In genomic region chr3:168091961-168092360, GRCh38 we compare ENCODE assay signal across 17 cellular contexts. TPM values are rescaled to one million over a fixed set of nuclear protein-coding genes. Genes with fewer than 3 reads are reported as not detected.
DNase-seq lines count a peak whose midpoint lies in the region; ATAC-seq and TF ChIP-seq lines count a peak whose summit lies in the region.
"Had no signal": no experiment of that assay in that cellular context is flagged by ENCODE, and none has a peak within 500 bp of the region (broad histone marks: within the 10 kb centered on the region; RNA-seq: fewer than 3 reads in every experiment).

No MANE protein-coding gene starts in this region.

- peak overlapping the region; percentile 79; the same call in 1 of the 2 replicates for H3K4me3 ChIP-seq in ACC112 (ENCODE audit: low read depth, low read length)
- H3K4me3 ChIP-seq in PC-3 (ENCODE audit: low read length), result no peak overlapping the region; the same call in 1 of the 2 replicates
- H3K4me3 ChIP-seq: lung had no signal

- H3K4me1 ChIP-seq in ACC112 (ENCODE audit: control insufficient read depth, insufficient read depth, low read length, unreplicated experiment) (peaks cover 31% of the 10 kb centered on the region), PC-3 (ENCODE audit: insufficient read depth, low read length) (peaks cover 30% of the 10 kb centered on the region)
- H3K4me1 ChIP-seq: parathyroid adenoma had no signal

- DNase-seq in HFFc6, result no peak
- no peak for DNase-seq in PC-3
- DNase-seq in left kidney (ENCODE audit: low read depth, low spot score), result peak; percentile 16
- no peak for DNase-seq in pons (ENCODE audit: low spot score)
- no peak for DNase-seq in stimulated activated CD4-positive, alpha-beta T cell treated with anti-CD3 and anti-CD28 coated beads, Interleukin-15, amount 100 ng/mL, for 24 hours
- DNase-seq in activated CD8-positive, alpha-beta memory T cell treated with anti-CD3 and anti-CD28 coated beads, Interleukin-2, amount 10 ng/mL, durations not matched to agents 7 days and 5 days, result no peak
- DNase-seq in SIG-M5 treated with dmso at 0.1 percent for 504 hours (lab: John Stamatoyannopoulos, UW; ENCODE audit: unreplicated experiment), result no peak
- DNase-seq: activated CD4-positive, alpha-beta memory T cell treated with anti-CD3 and anti-CD28 coated beads for 36 hours; activated naive CD4-positive, alpha-beta T cell; hippocampal formation; NCI-H1694; stimulated activated CD4-positive, alpha-beta T cell treated with anti-CD3 and anti-CD28 coated beads, Interleukin-1b, Interleukin-23, amount 100 ng/mL, for 48 hours; T-helper 17 cell had no signal

- peaks cover 4% of the 10 kb centered on the region; the same call in 1 of the 2 replicates for H4K20me1 ChIP-seq in PC-3 (ENCODE audit: low read length)

- no peak for ATAC-seq in PC-3
- ATAC-seq in activated CD8-positive, alpha-beta memory T cell treated with anti-CD3 and anti-CD28 coated beads, Interleukin-2, amount 10 ng/mL, durations not matched to agents 7 days and 5 days, result no peak
- ATAC-seq: T-helper 17 cell had no signal

- BruUV-seq in PC-3 (replicated peaks; lab: Mats Ljungman, UMichigan), result no TSS peak

- H3K27ac Mint-ChIP-seq in HFFc6, result peak overlapping the region; percentile 97
- no peak overlapping the region for H3K27ac Mint-ChIP-seq in activated CD8-positive, alpha-beta memory T cell treated with anti-CD3 and anti-CD28 coated beads, Interleukin-2, amount 10 ng/mL, durations not matched to agents 7 days and 5 days
- H3K27ac Mint-ChIP-seq: activated CD4-positive, alpha-beta memory T cell treated with anti-CD3 and anti-CD28 coated beads for 36 hours; T-helper 17 cell had no signal

- no peak overlapping the region for H3K27ac ChIP-seq in ACC112 (ENCODE audit: low read depth, low read length)
- no peak overlapping the region for H3K27ac ChIP-seq in PC-3 (ENCODE audit: low read length)
- H3K27ac ChIP-seq: parathyroid adenoma had no signal

- intact Hi-C loops in PC-3 (cut with micrococcal nuclease), result loop anchor here (10.0 kb wide), 1 partner anchor 357 kb away; the partner anchor contains the start of genes PDCD10 and SERPINI1

- peak overlapping the region; percentile 94; the same call in 1 of the 2 replicates for H3K4me2 ChIP-seq in PC-3 (ENCODE audit: low read length)

- H3K79me2 ChIP-seq in ACC112 (ENCODE audit: control insufficient read depth, insufficient read depth, low read length, unreplicated experiment) (peaks cover 71% of the 10 kb centered on the region), PC-3 (ENCODE audit: low read length) (peaks cover 74% of the 10 kb centered on the region)

- no peak overlapping the region for H3K9ac ChIP-seq in PC-3 (ENCODE audit: low read length)
- H3K9ac ChIP-seq: parathyroid adenoma had no signal

- H3K36me3 ChIP-seq in ACC112 (ENCODE audit: insufficient read depth, low read length) (no peaks in the 10 kb centered on the region), PC-3 (ENCODE audit: low read depth, low read length) (no peaks in the 10 kb centered on the region)

- POLR2A ChIA-PET in PC-3 (lab: Charles Lee; ENCODE audit: unreplicated experiment), result no interaction called here

- H3K27me3 ChIP-seq in ACC112 (ENCODE audit: insufficient read depth, low read length) (no peaks in the 10 kb centered on the region), PC-3 (ENCODE audit: low read length) (no peaks in the 10 kb centered on the region)

- CTCF ChIA-PET in PC-3 (lab: Charles Lee), result no interaction called here
- CTCF ChIA-PET in activated CD8-positive, alpha-beta memory T cell treated with anti-CD3 and anti-CD28 coated beads, Interleukin-2, amount 10 ng/mL, durations not matched to agents 7 days and 5 days (lab: Charles Lee), result no interaction called here

- peak overlapping the region; percentile 92 for H3K4me3 Mint-ChIP-seq in HFFc6
- H3K4me3 Mint-ChIP-seq in activated CD8-positive, alpha-beta memory T cell treated with anti-CD3 and anti-CD28 coated beads, Interleukin-2, amount 10 ng/mL, durations not matched to agents 7 days and 5 days, result no peak overlapping the region
- H3K4me3 Mint-ChIP-seq: activated CD4-positive, alpha-beta memory T cell treated with anti-CD3 and anti-CD28 coated beads for 36 hours; central memory CD8-positive, alpha-beta T cell; T-helper 17 cell had no signal

- peaks cover 72% of the 10 kb centered on the region for H3K4me1 Mint-ChIP-seq in HFFc6 (ENCODE audit: low read depth)
- H3K4me1 Mint-ChIP-seq in activated CD8-positive, alpha-beta memory T cell treated with anti-CD3 and anti-CD28 coated beads, Interleukin-2, amount 10 ng/mL, durations not matched to agents 7 days and 5 days, result peaks cover 45% of the 10 kb centered on the region
- H3K4me1 Mint-ChIP-seq: central memory CD8-positive, alpha-beta T cell had no signal

- H3K9me2 ChIP-seq in PC-3 (replicated peaks; ENCODE audit: low read length), result no peaks in the 10 kb centered on the region

- no peaks in the 10 kb centered on the region for H3F3A ChIP-seq in PC-3 (ENCODE audit: low read length, unreplicated experiment)

- TF ChIP-seq CTCF in HFFc6 (IDR thresholded peaks at IDR 0.05) (no peak), PC-3 (conservative IDR thresholded peaks at IDR 0.05; ENCODE audit: low read depth, low read length) (no peak)

- H2AFZ ChIP-seq in ACC112 (ENCODE audit: low read length, unreplicated experiment) (no peak overlapping the region), PC-3 (ENCODE audit: low read length) (no peak overlapping the region)
- H2AFZ ChIP-seq: parathyroid adenoma had no signal

- peaks cover 21% of the 10 kb centered on the region for H3K36me3 Mint-ChIP-seq in HFFc6 (ENCODE audit: low read depth)
- no peaks in the 10 kb centered on the region for H3K36me3 Mint-ChIP-seq in activated CD8-positive, alpha-beta memory T cell treated with anti-CD3 and anti-CD28 coated beads, Interleukin-2, amount 10 ng/mL, durations not matched to agents 7 days and 5 days
- H3K36me3 Mint-ChIP-seq: activated CD4-positive, alpha-beta memory T cell treated with anti-CD3 and anti-CD28 coated beads for 36 hours had no signal

- H3K9me3 Mint-ChIP-seq in HFFc6, result no peaks in the 10 kb centered on the region
- H3K9me3 Mint-ChIP-seq in activated CD8-positive, alpha-beta memory T cell treated with anti-CD3 and anti-CD28 coated beads, Interleukin-2, amount 10 ng/mL, durations not matched to agents 7 days and 5 days (ENCODE audit: low read depth), result no peaks in the 10 kb centered on the region
- H3K9me3 Mint-ChIP-seq: activated CD4-positive, alpha-beta memory T cell treated with anti-CD3 and anti-CD28 coated beads for 36 hours; central memory CD8-positive, alpha-beta T cell had no signal

- H3K27me3 Mint-ChIP-seq in HFFc6 (ENCODE audit: insufficient read depth), result peaks cover 5% of the 10 kb centered on the region; the same call in 1 of the 2 replicates
- peaks cover 37% of the 10 kb centered on the region for H3K27me3 Mint-ChIP-seq in activated CD8-positive, alpha-beta memory T cell treated with anti-CD3 and anti-CD28 coated beads, Interleukin-2, amount 10 ng/mL, durations not matched to agents 7 days and 5 days

- H3K9me3 ChIP-seq in PC-3 (ENCODE audit: low read length), result no peaks in the 10 kb centered on the region

RNA-seq across cellular contexts. Expression of gene GOLIM4, which starts 3.8 kb away (rescaled TPM):
- total RNA-seq in HFFc6 (2021; fragmentation: NEBNext Ultra II Directional; extraction: Animal tissue kit (Norgen Biotek cat#: 25700)), result 100 to 1,000 TPM in 5 of 6 experiments, 10 to 100 TPM in 1; 99.8 to 141 (median 130) TPM
- total RNA-seq in PC-3 (2014; rRNA removed), result 25.3 and 28.5 TPM in 2 replicates
- total RNA-seq in activated CD8-positive, alpha-beta memory T cell treated with anti-CD3 and anti-CD28 coated beads, Interleukin-2, amount 10 ng/mL, durations not matched to agents 7 days and 5 days, result 10 to 100 TPM in 1 of 2 experiments, 1 to 10 TPM in 1; 6.4 to 19.2 TPM
